In the genomic region with DNA sequence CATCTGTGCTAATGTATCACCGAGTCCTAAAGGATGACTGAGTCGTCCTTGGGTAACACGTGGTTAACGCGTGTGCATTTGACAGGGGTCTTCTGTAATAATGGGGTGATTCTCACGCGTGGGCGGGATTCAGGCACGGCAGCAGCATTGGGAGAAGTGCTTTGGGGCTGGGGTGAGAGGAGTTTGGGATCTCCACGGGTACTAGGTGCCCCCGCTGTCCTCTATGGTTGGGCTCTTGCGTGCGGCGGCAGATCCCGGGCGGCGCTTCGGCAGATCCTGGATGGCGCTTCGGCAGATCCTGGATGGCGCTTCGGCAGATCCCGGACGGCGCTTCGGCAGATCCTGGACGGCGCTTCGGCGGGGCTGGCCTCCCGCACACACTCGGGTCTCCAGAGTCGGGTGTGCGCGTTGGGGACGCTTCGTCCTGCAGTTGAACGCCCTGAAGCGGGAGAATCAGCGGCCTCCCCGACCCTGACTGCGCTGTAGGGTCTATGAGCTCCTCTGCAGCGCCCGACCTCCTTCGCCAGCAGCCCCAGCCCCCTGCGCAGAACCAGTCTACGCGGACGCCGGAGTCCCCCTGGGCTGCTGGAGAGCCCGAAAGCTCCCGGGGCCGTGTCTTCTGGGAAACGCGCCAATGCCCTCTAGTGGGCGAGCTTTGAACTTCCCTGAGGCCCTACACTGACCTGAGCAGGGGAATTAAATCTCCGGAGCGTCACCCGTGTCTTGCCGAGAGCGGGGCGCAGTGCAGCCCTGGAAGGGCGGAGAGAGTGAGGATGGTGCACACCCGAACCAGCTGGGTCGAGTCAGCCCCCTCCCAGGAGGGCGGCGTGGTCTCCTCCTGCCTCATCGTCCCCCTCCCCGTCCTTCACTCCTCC, we compare ENCODE assay signal across 8 cellular contexts. TPM values are rescaled to one million over a fixed set of nuclear protein-coding genes. Genes with fewer than 3 reads are reported as not detected.
A peak's percentile ranks its signal among the peaks of the same experiment; 100 is the strongest.
DNase-seq lines count a peak whose midpoint lies in the region; ATAC-seq and TF ChIP-seq lines count a peak whose summit lies in the region.

No MANE protein-coding gene starts in this region.

- H2AFZ ChIP-seq in PC-3 (ENCODE audit: low read length) (peak overlapping the region; percentile 57; the same call in 1 of the 2 replicates), fibroblast of lung (ENCODE audit: low read length) (peak overlapping the region; percentile 43)

- BruUV-seq in PC-3 (replicated peaks; lab: Mats Ljungman, UMichigan): no TSS peak

- H3K9me3 Mint-ChIP-seq in CD4-positive, CD25-positive, alpha-beta regulatory T cell: peaks cover 0 to 7% (median 0%) of the 10 kb centered on the region in 7 donors
- peaks cover 0 to 7% (median 0%) of the 10 kb centered on the region in 11 donors for H3K9me3 Mint-ChIP-seq in naive thymus-derived CD4-positive, alpha-beta T cell

- no peaks in the 10 kb centered on the region for H3K9me2 ChIP-seq in PC-3 (replicated peaks; ENCODE audit: low read length)

- peak overlapping the region; percentile 29 to 62 (median 54) for H3K4me3 Mint-ChIP-seq in CD4-positive, CD25-positive, alpha-beta regulatory T cell
- H3K4me3 Mint-ChIP-seq in naive thymus-derived CD4-positive, alpha-beta T cell: peak overlapping the region; percentile 12 to 81 (median 69)

- H4K20me1 ChIP-seq in PC-3 (ENCODE audit: low read length) (no peaks in the 10 kb centered on the region), fibroblast of lung (ENCODE audit: control insufficient read depth, extremely low read depth, insufficient read depth, low read length) (no peaks in the 10 kb centered on the region)

- H3K27ac Mint-ChIP-seq in CD4-positive, CD25-positive, alpha-beta regulatory T cell: no peak overlapping the region
- H3K27ac Mint-ChIP-seq in naive thymus-derived CD4-positive, alpha-beta T cell: no peak overlapping the region

- intact Hi-C loops in PC-3 (cut with micrococcal nuclease): loop anchor here (1.0 to 5.0 kb wide), 4 partner anchors 31 to 142 kb away; no protein-coding TSS in a partner anchor
- intact Hi-C loops in naive thymus-derived CD4-positive, alpha-beta T cell (cut with micrococcal nuclease): loop anchor here (1.0 to 2.0 kb wide), 12 partner anchors 12 to 618 kb away; no protein-coding TSS in a partner anchor

- peak; percentile 92 to 93 for ATAC-seq in CD4-positive, CD25-positive, alpha-beta regulatory T cell (ENCODE audit: low read depth in 2 of 2)
- ATAC-seq in GM21515 (IDR thresholded peaks at IDR 0.05; ENCODE audit: unreplicated experiment) (peak; percentile 86), PC-3 (peak; percentile 99)
- peak; percentile 99 for ATAC-seq in naive thymus-derived CD4-positive, alpha-beta T cell

- CTCF ChIA-PET in PC-3 (lab: Charles Lee): interaction anchor here (0.6 to 2.9 kb wide), 7 partner anchors 23 to 141 kb away, joined by 3 to 24 read pairs (median 4); no protein-coding TSS in a partner anchor
- CTCF ChIA-PET in naive thymus-derived CD4-positive, alpha-beta T cell (lab: Charles Lee): interaction anchor here (0.8 to 3.6 kb wide), 19 partner anchors 10 to 618 kb away, joined by 3 to 27 read pairs (median 4); no protein-coding TSS in a partner anchor

- H3F3A ChIP-seq in PC-3 (ENCODE audit: low read length, unreplicated experiment): no peaks in the 10 kb centered on the region

- in situ Hi-C loops in KBM-7 (cut with MboI; ENCODE audit: low pct_unique_long_range_greater_than_20kb, low sequenced_read_pairs): no loop called here

- H3K36me3 ChIP-seq in CD4-positive, CD25-positive, alpha-beta regulatory T cell (ENCODE audit: control insufficient read depth, insufficient read depth, low read length): no peaks in the 10 kb centered on the region
- H3K36me3 ChIP-seq in PC-3 (ENCODE audit: low read depth, low read length): no peaks in the 10 kb centered on the region
- H3K36me3 ChIP-seq in fibroblast of lung (ENCODE audit: control insufficient read depth, insufficient read depth, low read length): no peaks in the 10 kb centered on the region
- H3K36me3 ChIP-seq in naive thymus-derived CD4-positive, alpha-beta T cell (ENCODE audit: control insufficient read depth in 2 of 3, insufficient read depth in 3 of 3, low read length in 3 of 3): no peaks in the 10 kb centered on the region

- no peaks in the 10 kb centered on the region for H3K9me3 ChIP-seq in CD4-positive, CD25-positive, alpha-beta regulatory T cell (ENCODE audit: control insufficient read depth in 2 of 2, low read length in 2 of 2)
- H3K9me3 ChIP-seq in PC-3 (ENCODE audit: low read length): no peaks in the 10 kb centered on the region
- H3K9me3 ChIP-seq in fibroblast of lung (ENCODE audit: control insufficient read depth, insufficient read depth, low read depth, low read length): no peaks in the 10 kb centered on the region
- no peaks in the 10 kb centered on the region for H3K9me3 ChIP-seq in naive thymus-derived CD4-positive, alpha-beta T cell (ENCODE audit: control insufficient read depth in 2 of 3, low read length in 3 of 3)

- H3K27me3 ChIP-seq in CD4-positive, CD25-positive, alpha-beta regulatory T cell (ENCODE audit: control insufficient read depth, insufficient read depth, low read length): peaks cover 27% of the 10 kb centered on the region
- peaks cover 96% of the 10 kb centered on the region for H3K27me3 ChIP-seq in PC-3 (ENCODE audit: low read length)
- H3K27me3 ChIP-seq in fibroblast of lung (ENCODE audit: control insufficient read depth, insufficient read depth, low read length): peaks cover 51% of the 10 kb centered on the region
- peaks cover 0 to 4% of the 10 kb centered on the region in 2 donors for H3K27me3 ChIP-seq in naive thymus-derived CD4-positive, alpha-beta T cell (ENCODE audit: control insufficient read depth in 2 of 2, insufficient read depth in 2 of 2, low read length in 2 of 2)

- no peak overlapping the region for H3K4me3 ChIP-seq in CD4-positive, CD25-positive, alpha-beta regulatory T cell (ENCODE audit: low read depth, low read length)
- H3K4me3 ChIP-seq in PC-3 (ENCODE audit: low read length): peak overlapping the region; percentile 60
- H3K4me3 ChIP-seq in fibroblast of lung (replicated peaks in 1 of 4; ENCODE audit: control extremely low read depth in 1 of 4, insufficient read depth in 1 of 4, low read depth in 3 of 4, low read length in 4 of 4): peak overlapping the region; percentile 4 to 51 (median 19)
- H3K4me3 ChIP-seq in naive thymus-derived CD4-positive, alpha-beta T cell (ENCODE audit: low read length): peak overlapping the region; percentile 40

- H3K4me1 ChIP-seq in CD4-positive, CD25-positive, alpha-beta regulatory T cell (ENCODE audit: control insufficient read depth, insufficient read depth, low read length, poor library complexity, severe bottlenecking): peaks cover 10% of the 10 kb centered on the region
- no peaks in the 10 kb centered on the region for H3K4me1 ChIP-seq in PC-3 (ENCODE audit: insufficient read depth, low read length)
- H3K4me1 ChIP-seq in fibroblast of lung (ENCODE audit: control insufficient read depth, extremely low read depth, insufficient read depth, low read length): no peaks in the 10 kb centered on the region
- H3K4me1 ChIP-seq in naive thymus-derived CD4-positive, alpha-beta T cell (ENCODE audit: control insufficient read depth in 2 of 2, insufficient read depth in 2 of 2, low read length in 2 of 2): no peaks in the 10 kb centered on the region

- H3K79me2 ChIP-seq in PC-3 (ENCODE audit: low read length) (no peaks in the 10 kb centered on the region), fibroblast of lung (ENCODE audit: control insufficient read depth, insufficient read depth, low read length) (no peaks in the 10 kb centered on the region)

- peaks cover 0 to 10% (median 1%) of the 10 kb centered on the region in 4 donors for H3K4me1 Mint-ChIP-seq in CD4-positive, CD25-positive, alpha-beta regulatory T cell
- peaks cover 4 to 14% (median 11%) of the 10 kb centered on the region in 7 donors for H3K4me1 Mint-ChIP-seq in naive thymus-derived CD4-positive, alpha-beta T cell

- TF ChIP-seq CTCF in PC-3 (conservative IDR thresholded peaks at IDR 0.05; ENCODE audit: low read depth, low read length): peak; percentile 79
- TF ChIP-seq CTCF in fibroblast of lung (conservative IDR thresholded peaks at IDR 0.05 in 1 of 2, IDR thresholded peaks at IDR 0.05 in 1 of 2; ENCODE audit: low read depth in 1 of 2, low read length in 2 of 2): peak; percentile 67 to 87

- H3K4me2 ChIP-seq in PC-3 (ENCODE audit: low read length): peak overlapping the region; percentile 80
- H3K4me2 ChIP-seq in fibroblast of lung (ENCODE audit: extremely low read depth, insufficient read depth, low read length): peak overlapping the region; percentile 83

- peaks cover 74% of the 10 kb centered on the region for H3K27me3 Mint-ChIP-seq in CD4-positive, CD25-positive, alpha-beta regulatory T cell
- H3K27me3 Mint-ChIP-seq in naive thymus-derived CD4-positive, alpha-beta T cell: peaks cover 49 to 77% (median 63%) of the 10 kb centered on the region in 5 donors

- no peaks in the 10 kb centered on the region for H3K36me3 Mint-ChIP-seq in CD4-positive, CD25-positive, alpha-beta regulatory T cell
- peaks cover 0 to 9% (median 0%) of the 10 kb centered on the region in 5 donors for H3K36me3 Mint-ChIP-seq in naive thymus-derived CD4-positive, alpha-beta T cell

- peak; percentile 64 to 77 (median 75) for DNase-seq in CD4-positive, CD25-positive, alpha-beta regulatory T cell
- DNase-seq in KBM-7 (peak; percentile 89), PC-3 (peak; percentile 82), fibroblast of lung (ENCODE audit: low read depth in 2 of 2) (peak; percentile 63 to 71)
- peak; percentile 89 to 91 for DNase-seq in activated T-cell treated with anti-CD3 and anti-CD28 coated beads, Interleukin-2, amount 50 U/mL, for 48 hours
- DNase-seq in naive thymus-derived CD4-positive, alpha-beta T cell: peak; percentile 59 to 83 (median 75)
- DNase-seq in stimulated activated CD8-positive, alpha-beta memory T cell treated with anti-CD3 and anti-CD28 coated beads, Interleukin-7, amount 100 ng/mL, for 4 hours (ENCODE audit: low read depth in 2 of 2): peak; percentile 61 to 69

- no peak overlapping the region for H3K27ac ChIP-seq in CD4-positive, CD25-positive, alpha-beta regulatory T cell (ENCODE audit: insufficient read depth, low read length, poor library complexity, severe bottlenecking)
- H3K27ac ChIP-seq in PC-3 (ENCODE audit: low read length): no peak overlapping the region
- no peak overlapping the region for H3K27ac ChIP-seq in fibroblast of lung (ENCODE audit: insufficient read depth, low read length)
- H3K27ac ChIP-seq in naive thymus-derived CD4-positive, alpha-beta T cell (ENCODE audit: low read depth, low read length): no peak overlapping the region

- H3K9ac ChIP-seq in PC-3 (ENCODE audit: low read length) (no peak overlapping the region), fibroblast of lung (ENCODE audit: insufficient read depth, low read length) (no peak overlapping the region)

- POLR2A ChIA-PET in PC-3 (lab: Charles Lee; ENCODE audit: unreplicated experiment): interaction anchor here (0.5 kb wide), 1 partner anchor 70 kb away, joined by 4 read pairs; no protein-coding TSS in a partner anchor
- POLR2A ChIA-PET in naive thymus-derived CD4-positive, alpha-beta T cell (lab: Charles Lee): interaction anchor here (0.6 to 2.0 kb wide), 4 partner anchors 10 to 184 kb away, joined by 3 to 5 read pairs (median 4); no protein-coding TSS in a partner anchor

RNA-seq across cellular contexts. Expression of a gene that starts 48.1 kb away (rescaled TPM):
- total RNA-seq in CD4-positive, CD25-positive, alpha-beta regulatory T cell: not detected
- not detected for polyA plus RNA-seq in CD4-positive, CD25-positive, alpha-beta regulatory T cell
- total RNA-seq in PC-3 (2014; rRNA removed) (18.2 and 23.1 TPM in 2 replicates), fibroblast of lung (3.9 and 7.6 TPM in 2 replicates)
- 1.6 and 2.2 TPM in 2 replicates for polyA plus RNA-seq in fibroblast of lung
- 4.0 and 5.1 TPM in 2 replicates for polyA plus RNA-seq in fibroblast of lung (2012)
- polyA minus RNA-seq in fibroblast of lung (ENCODE audit: low replicate concordance): 21.6 and 24.8 TPM in 2 replicates
- total RNA-seq in naive thymus-derived CD4-positive, alpha-beta T cell: under 1 TPM; 0.07 to 0.49 (median 0.32) TPM
- polyA plus RNA-seq in naive thymus-derived CD4-positive, alpha-beta T cell: under 1 TPM; 0.04 to 0.35 TPM
